Comparison of ENCODE assay signal across 1 cellular context in genomic region chr6:27176096-27176495, GRCh38.
TF ChIP-seq lines count a peak whose summit lies in the region.

No MANE protein-coding gene starts in this region.

TF ChIP-seq in IMR-90, 13 proteins besides CTCF, POLR2A, EP300 and RAD21 (continued from another document):
- TF ChIP-seq ELK1 (IDR thresholded peaks at IDR 0.05; ENCODE audit: borderline replicate concordance, low read depth, low read length) (no peak), NFE2L2 (IDR thresholded peaks at IDR 0.05; ENCODE audit: low read depth, low read length) (no peak), RFX5 (IDR thresholded peaks at IDR 0.05; ENCODE audit: low read depth, low read length) (no peak)
